ENCODE assay signal across 2 cellular contexts in genomic region chr19:42177686-42178019, GRCh38.
TF ChIP-seq lines count a peak whose summit lies in the region.

No MANE protein-coding gene starts in this region.

TF ChIP-seq in neural cell, 6 proteins besides CTCF, POLR2A, EP300 and RAD21:
- TF ChIP-seq MXI1 (conservative IDR thresholded peaks at IDR 0.05; ENCODE audit: poor library complexity, severe bottlenecking): no peak
- TF ChIP-seq EZH2 (IDR thresholded peaks at IDR 0.05; ENCODE audit: borderline replicate concordance, insufficient read depth, low read length, poor library complexity, severe bottlenecking): no peak
- TF ChIP-seq POLR2AphosphoS5 (IDR thresholded peaks at IDR 0.05): no peak
- TF ChIP-seq SMC3 (conservative IDR thresholded peaks at IDR 0.05; ENCODE audit: poor library complexity): no peak
- no peak for TF ChIP-seq TAF1 (IDR thresholded peaks at IDR 0.05; ENCODE audit: low read depth)
- TF ChIP-seq REST (IDR thresholded peaks at IDR 0.05; ENCODE audit: borderline replicate concordance): no peak

TF ChIP-seq in HepG2, 621 proteins besides CTCF, POLR2A, EP300 and RAD21:
- TF ChIP-seq SOX6 (IDR thresholded peaks at IDR 0.05) (no peak), SOX6 (CRISPR knock-in tag; IDR thresholded peaks at IDR 0.05) (no peak)
